Comparison of ENCODE assay signal across 25 cellular contexts in genomic region chr1:223340637-223341036, GRCh38. TPM values are rescaled to one million over a fixed set of nuclear protein-coding genes. Genes with fewer than 3 reads are reported as not detected.
"Had no signal": no experiment of that assay in that cellular context is flagged by ENCODE, and none has a peak within 500 bp of the region (broad histone marks: within the 10 kb centered on the region; RNA-seq: fewer than 3 reads in every experiment).

No MANE protein-coding gene starts in this region.

- H3K27me3 ChIP-seq: ascending aorta, esophagus squamous epithelium, neural progenitor cell, thyroid gland had no signal

- ATAC-seq: activated naive CD8-positive, alpha-beta T cell treated with anti-CD3 and anti-CD28 coated beads, Interleukin-2, amount 50 U/mL, for 24 hours; activated T-cell treated with anti-CD3 and anti-CD28 coated beads, Interleukin-2, amount 50 U/mL, for 4 hours; effector memory CD8-positive, alpha-beta T cell; sciatic nerve had no signal

- H3K9me3 ChIP-seq: ascending aorta, esophagus squamous epithelium, thyroid gland had no signal

- H3K36me3 ChIP-seq: ascending aorta, esophagus squamous epithelium, neural progenitor cell, thyroid gland had no signal

- H3K27ac ChIP-seq: ascending aorta, neural progenitor cell, thyroid gland had no signal

- H3K4me1 ChIP-seq: ascending aorta, thyroid gland had no signal

- DNase-seq: activated CD4-positive, alpha-beta T cell treated with anti-CD3 and anti-CD28 coated beads, Interleukin-2, amount 10 ng/mL, durations not matched to agents 24 days and 14 days; activated CD8-positive, alpha-beta memory T cell treated with anti-CD3 and anti-CD28 coated beads, Interleukin-2, amount 50 U/mL, for 4 hours; activated effector memory CD4-positive, alpha-beta T cell treated with Interleukin-2 at 50 U/mL for 16 hours; activated naive CD4-positive, alpha-beta T cell treated with anti-CD3 and anti-CD28 coated beads, Interleukin-2, amount 10 ng/mL, durations not matched to agents 7 days and 5 days; activated naive CD8-positive, alpha-beta T cell treated with anti-CD3 and anti-CD28 coated beads, Interleukin-2, amount 50 U/mL, for 24 hours; activated T-cell treated with anti-CD3 and anti-CD28 coated beads, Interleukin-2, amount 50 U/mL, for 4 hours; dermis blood vessel endothelial cell; effector memory CD8-positive, alpha-beta T cell; esophagus squamous epithelium; kidney; naive B cell; stimulated activated naive CD4-positive, alpha-beta T cell; T-helper 1 cell; T-helper 9 cell had no signal

- H3K4me3 ChIP-seq: ascending aorta, esophagus squamous epithelium, neural progenitor cell, thyroid gland had no signal

- H3K9ac ChIP-seq: neural progenitor cell had no signal

RNA-seq across cellular contexts. Expression of gene SUSD4, which starts 23.3 kb away (rescaled TPM):
- total RNA-seq: activated CD4-positive, alpha-beta T cell treated with anti-CD3 and anti-CD28 coated beads, Interleukin-2, amount 10 ng/mL, durations not matched to agents 24 days and 14 days; ascending aorta; osteocyte; pulmonary artery endothelial cell; sciatic nerve had no signal

RNA-seq across cellular contexts. Expression of gene CCDC185, which starts 52.6 kb away (rescaled TPM):
- total RNA-seq: activated CD4-positive, alpha-beta T cell treated with anti-CD3 and anti-CD28 coated beads, Interleukin-2, amount 10 ng/mL, durations not matched to agents 24 days and 14 days; activated T-cell treated with anti-CD3 and anti-CD28 coated beads, Interleukin-2, amount 50 U/mL, for 4 hours; ascending aorta; bronchial epithelial cell; liver; mononuclear cell; osteocyte; pulmonary artery endothelial cell; sciatic nerve; subcutaneous adipose tissue; ureter had no signal
- polyA plus RNA-seq: liver had no signal
